Comparison of ENCODE assay signal across 9 cellular contexts in the genomic region with DNA sequence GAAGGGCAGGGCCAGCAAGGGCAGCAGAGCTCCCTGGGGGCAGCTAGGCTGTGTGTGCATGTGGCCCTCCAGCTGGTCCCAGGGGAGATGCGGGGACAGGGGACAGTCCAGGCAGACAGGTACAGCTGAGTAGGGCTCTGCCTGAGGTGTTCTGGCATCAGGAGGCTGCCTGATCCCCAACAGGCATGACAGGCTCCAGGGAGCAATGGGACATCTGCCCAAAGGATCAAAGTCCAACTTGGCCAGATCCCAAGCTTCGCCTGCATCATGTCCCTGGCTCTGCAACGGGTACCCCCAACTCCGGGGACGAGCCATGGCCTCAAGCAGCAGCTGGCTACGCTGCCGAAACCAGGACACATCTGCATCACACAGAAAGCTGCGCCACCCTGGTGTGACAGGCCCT. TPM values are rescaled to one million over a fixed set of nuclear protein-coding genes. Genes with fewer than 3 reads are reported as not detected.
DNase-seq lines count a peak whose midpoint lies in the region; ATAC-seq and TF ChIP-seq lines count a peak whose summit lies in the region.
"Had no signal": no experiment of that assay in that cellular context is flagged by ENCODE, and none has a peak within 500 bp of the region (broad histone marks: within the 10 kb centered on the region; RNA-seq: fewer than 3 reads in every experiment).

No MANE protein-coding gene starts in this region.

- H3K4me2 ChIP-seq in parathyroid adenoma (ENCODE audit: low read length): no peak overlapping the region

- no peak overlapping the region for H2AFZ ChIP-seq in parathyroid adenoma

- no peaks in the 10 kb centered on the region for H3K36me3 ChIP-seq in parathyroid adenoma (ENCODE audit: control insufficient read depth, insufficient read depth, low read length)

- no peak for TF ChIP-seq CTCF in CD14-positive monocyte (IDR thresholded peaks at IDR 0.05)
- no peak for TF ChIP-seq CTCF in coronary artery (IDR thresholded peaks at IDR 0.05)
- no peak for TF ChIP-seq CTCF in parathyroid adenoma (IDR thresholded peaks at IDR 0.05)

- H3K9me3 Mint-ChIP-seq in CD14-positive monocyte: no peaks in the 10 kb centered on the region

- peak overlapping the region in 1 of 2 donors; percentile 67 for H3K4me3 Mint-ChIP-seq in CD14-positive monocyte

- peaks cover 27 to 50% of the 10 kb centered on the region in 2 donors for H3K36me3 Mint-ChIP-seq in CD14-positive monocyte

- H3K4me1 ChIP-seq in parathyroid adenoma: peaks cover 13% of the 10 kb centered on the region

- H3K4me3 ChIP-seq in coronary artery (peak overlapping the region; percentile 19), parathyroid adenoma (ENCODE audit: low read depth, low read length) (no peak overlapping the region)

- peak overlapping the region; percentile 96 to 100 for H3K27ac ChIP-seq in coronary artery
- peak overlapping the region; percentile 21 for H3K27ac ChIP-seq in parathyroid adenoma

- peak overlapping the region; percentile 87 to 100 (median 100) for H3K27ac Mint-ChIP-seq in CD14-positive monocyte

- no peaks in the 10 kb centered on the region for H3K9me3 ChIP-seq in parathyroid adenoma (ENCODE audit: control insufficient read depth, low read length)

- H3K27me3 ChIP-seq in parathyroid adenoma (ENCODE audit: control insufficient read depth, insufficient read depth, low read length): no peaks in the 10 kb centered on the region

- H3K4me1 Mint-ChIP-seq in CD14-positive monocyte: peaks cover 59% of the 10 kb centered on the region

- peaks cover 0 to 2% (median 0%) of the 10 kb centered on the region in 3 donors for H3K27me3 Mint-ChIP-seq in CD14-positive monocyte (ENCODE audit: low read depth in 3 of 3)

- intact Hi-C loops in CD14-positive monocyte (cut with micrococcal nuclease): loop anchor here (5.0 to 10.0 kb wide), 3 partner anchors 79 to 216 kb away; a partner anchor contains a TSS

- no peak for ATAC-seq in HG02678 (IDR thresholded peaks at IDR 0.05; ENCODE audit: unreplicated experiment)

- DNase-seq in CD14-positive monocyte (ENCODE audit: low spot score) (no peak), HT-29 (ENCODE audit: low spot score) (peak; percentile 36), coronary artery (ENCODE audit: low spot score) (no peak), NOMO-1 (lab: John Stamatoyannopoulos, UW; ENCODE audit: unreplicated experiment in 2 of 2) (no peak), GM19238 (ENCODE audit: insufficient read length, low spot score) (no peak)
- no peak for DNase-seq in activated CD4-positive, alpha-beta T cell treated with anti-CD3 and anti-CD28 coated beads for 1 hour
- DNase-seq: activated gamma-delta T cell had no signal

- H3K9ac ChIP-seq in parathyroid adenoma: no peak overlapping the region

- peaks cover 25% of the 10 kb centered on the region for H3K79me2 ChIP-seq in parathyroid adenoma

RNA-seq across cellular contexts. Expression of a gene that starts 21.8 kb away (rescaled TPM):
- polyA plus RNA-seq in CD14-positive monocyte: 1 to 10 TPM; 1.8 to 2.8 TPM
- 6.7 and 7.7 TPM in 2 replicates for total RNA-seq in HT-29 (2014; rRNA removed; shearing (Covaris generic))

RNA-seq across cellular contexts. Expression of a gene that starts 28.3 kb away (rescaled TPM):
- 100 to 1,000 TPM; 478 to 559 TPM for polyA plus RNA-seq in CD14-positive monocyte
- total RNA-seq in HT-29 (2014; rRNA removed; shearing (Covaris generic)): 173 and 180 TPM in 2 replicates

RNA-seq across cellular contexts. Expression of a gene that starts 28.4 kb away (rescaled TPM):
- 1 to 10 TPM; 5.4 to 5.9 TPM for polyA plus RNA-seq in CD14-positive monocyte
- total RNA-seq in HT-29 (2014; rRNA removed; shearing (Covaris generic)): 19.1 and 24.3 TPM in 2 replicates

RNA-seq across cellular contexts. Expression of a gene that starts 35.6 kb away (rescaled TPM):
- polyA plus RNA-seq in CD14-positive monocyte: 100 to 1,000 TPM; 242 to 266 TPM
- 83.6 and 85.4 TPM in 2 replicates for total RNA-seq in HT-29 (2014; rRNA removed; shearing (Covaris generic))

RNA-seq across cellular contexts. Expression of a gene that starts 38.4 kb away (rescaled TPM):
- under 1 TPM in 1 of 2 donors, not detected in 1; 0.14 TPM for polyA plus RNA-seq in CD14-positive monocyte
- 194 and 209 TPM in 2 replicates for total RNA-seq in HT-29 (2014; rRNA removed; shearing (Covaris generic))
